Comparison of ENCODE assay signal across 16 cellular contexts in genomic region chr12:109157986-109158385, GRCh38. TPM values are rescaled to one million over a fixed set of nuclear protein-coding genes. Genes with fewer than 3 reads are reported as not detected.
DNase-seq lines count a peak whose midpoint lies in the region; TF ChIP-seq lines count a peak whose summit lies in the region.
"Had no signal": no experiment of that assay in that cellular context is flagged by ENCODE, and none has a peak within 500 bp of the region (broad histone marks: within the 10 kb centered on the region; RNA-seq: fewer than 3 reads in every experiment).

No MANE protein-coding gene starts in this region.

- H3K4me3 ChIP-seq in breast epithelium (peak overlapping the region; percentile 6 to 77 (median 48)), coronary artery (no peak overlapping the region), transverse colon (no peak overlapping the region)

- intact Hi-C loops in breast epithelium (cut with DNase I; ENCODE audit: low total_unique reads) (no loop called here), MCF 10A (cut with micrococcal nuclease) (no loop called here), transverse colon (cut with DNase I; ENCODE audit: low total_unique reads) (loop anchor here (5.0 kb wide), 1 partner anchor 301 kb away; the partner anchor contains the start of gene SSH1)

- no peaks in the 10 kb centered on the region for H3K27me3 Mint-ChIP-seq in MCF 10A (ENCODE audit: insufficient read depth, unreplicated experiment)
- H3K27me3 Mint-ChIP-seq: T-cell had no signal

- no peaks in the 10 kb centered on the region for H3K4me1 Mint-ChIP-seq in MCF 10A (ENCODE audit: insufficient read depth, unreplicated experiment)

- DNase-seq in breast epithelium (ENCODE audit: low spot score in 2 of 2) (no peak), MCF 10A (ENCODE audit: unreplicated experiment) (no peak), coronary artery (ENCODE audit: low spot score) (no peak), mucosa of gallbladder (ENCODE audit: low spot score) (peak; percentile 19), transverse colon (no peak), iPS-NIHi7 (ENCODE audit: extremely low spot score) (no peak), DMS 273 (lab: John Stamatoyannopoulos, UW; ENCODE audit: unreplicated experiment) (no peak), dedifferentiated amniotic fluid mesenchymal stem cell (ENCODE audit: extremely low spot score) (no peak)
- DNase-seq: activated effector memory CD4-positive, alpha-beta T cell treated with anti-CD3 and anti-CD28 coated beads, Interleukin-2, amount 50 U/mL, for 16 hours; anterior cingulate cortex; KG1; NCI-H1436 treated with DMSO at 0.1 percent for 48 hours; NCI-H345; stimulated activated naive CD4-positive, alpha-beta T cell; T-cell had no signal

- peaks cover 0 to 6% of the 10 kb centered on the region in 2 donors for H3K4me1 ChIP-seq in breast epithelium
- peaks cover 13 to 44% (median 22%) of the 10 kb centered on the region in 4 donors for H3K4me1 ChIP-seq in transverse colon

- H3K27ac Mint-ChIP-seq in MCF 10A (ENCODE audit: low read depth, unreplicated experiment): no peak overlapping the region
- H3K27ac Mint-ChIP-seq: T-cell, WTC11 had no signal

- no peaks in the 10 kb centered on the region for H3K36me3 Mint-ChIP-seq in MCF 10A (ENCODE audit: insufficient read depth, unreplicated experiment)
- H3K36me3 Mint-ChIP-seq: T-cell, WTC11 had no signal

- H3K9me3 Mint-ChIP-seq in MCF 10A (ENCODE audit: unreplicated experiment): no peaks in the 10 kb centered on the region
- H3K9me3 Mint-ChIP-seq: T-cell, WTC11 had no signal

- H3K9me3 ChIP-seq in breast epithelium (no peaks in the 10 kb centered on the region), transverse colon (no peaks in the 10 kb centered on the region)

- TF ChIP-seq CTCF in breast epithelium (IDR thresholded peaks at IDR 0.05) (no peak), MCF 10A (IDR thresholded peaks at IDR 0.05; ENCODE audit: unreplicated experiment) (no peak), coronary artery (IDR thresholded peaks at IDR 0.05) (no peak), transverse colon (IDR thresholded peaks at IDR 0.05) (no peak)

- TF ChIP-seq EP300 in transverse colon (IDR thresholded peaks at IDR 0.05; ENCODE audit: low read depth): no peak

- POLR2A ChIA-PET in MCF 10A (lab: Yijun Ruan, JAX): interaction anchor here (1.2 kb wide), 1 partner anchor 26 kb away, joined by 3 read pairs; no protein-coding TSS in a partner anchor

- in situ Hi-C loops in transverse colon (cut with MboI; ENCODE audit: low pct_ligation_motif_present in 1 of 4, low pct_unique_long_range_greater_than_20kb in 1 of 4, low sequenced_read_pairs in 3 of 4): no loop called here

- H3K4me3 Mint-ChIP-seq in MCF 10A (ENCODE audit: unreplicated experiment): no peak overlapping the region
- H3K4me3 Mint-ChIP-seq: T-cell, WTC11 had no signal

- TF ChIP-seq POLR2A in breast epithelium (IDR thresholded peaks at IDR 0.05) (no peak), transverse colon (IDR thresholded peaks at IDR 0.05) (no peak)

- no TSS peak for BruUV-seq in MCF 10A (replicated peaks; lab: Mats Ljungman, UMichigan)

- H3K36me3 ChIP-seq in breast epithelium: no peaks in the 10 kb centered on the region
- H3K36me3 ChIP-seq in transverse colon: no peaks in the 10 kb centered on the region

- no peaks in the 10 kb centered on the region for H3K27me3 ChIP-seq in breast epithelium
- H3K27me3 ChIP-seq in transverse colon: no peaks in the 10 kb centered on the region

- CTCF ChIA-PET in MCF 10A (lab: Yijun Ruan, JAX): no interaction called here

- H3K27ac ChIP-seq in breast epithelium (peak overlapping the region; percentile 46 to 62), coronary artery (peak overlapping the region; percentile 38 to 48), transverse colon (peak overlapping the region; percentile 28 to 97 (median 65))

- 33 to 37% methylated on average over 2 to 5 of the region's 5 CpGs for WGBS in transverse colon (ENCODE audit: low coverage in 1 of 2), 2 donors

RNA-seq across cellular contexts. Expression of gene ACACB, which starts 41.6 kb away (rescaled TPM):
- 100 to 1,000 TPM; 223 to 957 (median 301) TPM for total RNA-seq in breast epithelium
- total RNA-seq in MCF 10A (2022): 1.0 and 1.3 TPM in 2 replicates
- 56.9 TPM for total RNA-seq in mucosa of gallbladder
- 100 to 1,000 TPM in 2 of 4 donors, 10 to 100 TPM in 2; 69.5 to 132 (median 93.6) TPM for total RNA-seq in transverse colon

Comparison
In these comparisons a context has a peak if more than half of its experiments do, and no peak if none do; other contexts are left out.
1. RNA of gene ACACB, which starts 41.6 kb away (total RNA-seq): 223 to 957 TPM in breast epithelium, 69.5 to 132 TPM in transverse colon and 56.9 TPM in mucosa of gallbladder (single experiment); 1.0 to 1.3 TPM in MCF 10A; every median in the first group is over 10 times any median in the second.
2. H3K4me3 ChIP-seq: peak in breast epithelium (3 of 3); none in coronary artery (single experiment) and transverse colon (0 of 4).
3. Peak in every context shown above with its lines, with median percentiles within 50 percentile points of each other: H3K27ac ChIP-seq.